10 cellular contexts compared by ENCODE assay signal in the genomic region with DNA sequence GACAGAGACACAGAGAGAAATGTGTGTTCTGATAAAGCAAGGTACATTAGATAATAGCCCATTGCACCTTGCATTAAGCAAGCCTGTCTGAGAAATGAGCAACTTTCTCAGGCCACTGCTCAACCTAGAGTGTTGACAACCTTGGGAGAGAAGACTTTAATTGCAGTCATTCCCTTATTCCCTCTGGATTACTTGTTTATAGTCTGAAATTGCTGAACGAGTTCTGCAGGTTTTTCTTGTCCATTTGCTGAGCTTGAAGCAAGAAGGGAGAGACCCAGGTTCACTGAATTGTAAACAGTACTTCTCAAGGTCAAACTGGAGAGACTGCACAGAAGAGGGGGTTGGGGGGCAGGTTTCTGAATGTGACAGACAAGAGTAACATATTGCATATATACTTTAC.
DNase-seq lines count a peak whose midpoint lies in the region; ATAC-seq and TF ChIP-seq lines count a peak whose summit lies in the region.
"Had no signal": no experiment of that assay in that cellular context is flagged by ENCODE, and none has a peak within 500 bp of the region (broad histone marks: within the 10 kb centered on the region; RNA-seq: fewer than 3 reads in every experiment).

No MANE protein-coding gene starts in this region.

- in situ Hi-C loops in T47D (cut with HindIII; ENCODE audit: low pct_unique_long_range_greater_than_20kb, low sequenced_read_pairs): no loop called here
- in situ Hi-C loops in transverse colon (cut with MboI; ENCODE audit: low pct_ligation_motif_present in 1 of 4, low pct_unique_long_range_greater_than_20kb in 1 of 4, low sequenced_read_pairs in 3 of 4): no loop called here

- H3K4me2 ChIP-seq in PC-3 (ENCODE audit: low read length): peak overlapping the region; percentile 44

- no peak overlapping the region for H3K4me3 ChIP-seq in PC-3 (ENCODE audit: low read length)
- no peak overlapping the region for H3K4me3 ChIP-seq in left lung
- no peak overlapping the region for H3K4me3 ChIP-seq in transverse colon

- H3F3A ChIP-seq in PC-3 (ENCODE audit: low read length, unreplicated experiment): no peaks in the 10 kb centered on the region

- no peak overlapping the region for H3K27ac Mint-ChIP-seq in MCF 10A (ENCODE audit: low read depth, unreplicated experiment)

- no peak for TF ChIP-seq EP300 in transverse colon (IDR thresholded peaks at IDR 0.05; ENCODE audit: low read depth)

- no peaks in the 10 kb centered on the region for H3K9me3 Mint-ChIP-seq in MCF 10A (ENCODE audit: unreplicated experiment)
- H3K9me3 Mint-ChIP-seq: brain had no signal

- H3K79me2 ChIP-seq in PC-3 (ENCODE audit: low read length): no peaks in the 10 kb centered on the region

- H3K27me3 Mint-ChIP-seq in MCF 10A (ENCODE audit: insufficient read depth, unreplicated experiment): no peaks in the 10 kb centered on the region

- POLR2A ChIA-PET in MCF 10A (lab: Yijun Ruan, JAX): no interaction called here
- POLR2A ChIA-PET in PC-3 (lab: Charles Lee; ENCODE audit: unreplicated experiment): interaction anchor here (0.5 to 0.7 kb wide), 2 partner anchors 27 to 1193 kb away, joined by 3 to 11 read pairs; no protein-coding TSS in a partner anchor

- H3K27ac ChIP-seq in PC-3 (ENCODE audit: low read length) (no peak overlapping the region), left lung (no peak overlapping the region), transverse colon (peak overlapping the region; percentile 76 to 82 (median 80))

- H2AFZ ChIP-seq in PC-3 (ENCODE audit: low read length): no peak overlapping the region

- no peak overlapping the region for H3K4me3 Mint-ChIP-seq in MCF 10A (ENCODE audit: unreplicated experiment)

- no peaks in the 10 kb centered on the region for H3K36me3 Mint-ChIP-seq in MCF 10A (ENCODE audit: insufficient read depth, unreplicated experiment)
- H3K36me3 Mint-ChIP-seq: brain had no signal

- H3K9me3 ChIP-seq in PC-3 (ENCODE audit: low read length): no peaks in the 10 kb centered on the region
- H3K9me3 ChIP-seq in left lung: no peaks in the 10 kb centered on the region
- H3K9me3 ChIP-seq in transverse colon: no peaks in the 10 kb centered on the region

- peaks cover 9% of the 10 kb centered on the region for H3K4me1 Mint-ChIP-seq in MCF 10A (ENCODE audit: insufficient read depth, unreplicated experiment)

- no peaks in the 10 kb centered on the region for H3K27me3 ChIP-seq in PC-3 (ENCODE audit: low read length)
- no peaks in the 10 kb centered on the region for H3K27me3 ChIP-seq in left lung
- no peaks in the 10 kb centered on the region for H3K27me3 ChIP-seq in transverse colon

- no peak for TF ChIP-seq POLR2A in transverse colon (IDR thresholded peaks at IDR 0.05)

- no peak overlapping the region for H3K9ac ChIP-seq in PC-3 (ENCODE audit: low read length)

- TF ChIP-seq CTCF in MCF 10A (IDR thresholded peaks at IDR 0.05; ENCODE audit: unreplicated experiment): no peak
- TF ChIP-seq CTCF in PC-3 (conservative IDR thresholded peaks at IDR 0.05; ENCODE audit: low read depth, low read length): no peak
- TF ChIP-seq CTCF in left lung (IDR thresholded peaks at IDR 0.05): no peak
- no peak for TF ChIP-seq CTCF in transverse colon (IDR thresholded peaks at IDR 0.05)

- 0 to 13% methylated on average over 1 of the region's 1 CpG for WGBS in transverse colon (ENCODE audit: low coverage in 1 of 2), 2 donors

- no TSS peak for BruUV-seq in MCF 10A (replicated peaks; lab: Mats Ljungman, UMichigan)
- no TSS peak for BruUV-seq in PC-3 (replicated peaks; lab: Mats Ljungman, UMichigan)

- DNase-seq in T47D (ENCODE audit: low read depth in 1 of 2, low spot score in 1 of 2): peak; percentile 23 to 93
- no peak for DNase-seq in MCF 10A (ENCODE audit: unreplicated experiment)
- peak; percentile 79 for DNase-seq in PC-3
- no peak for DNase-seq in left lung
- peak; percentile 29 for DNase-seq in transverse colon
- DNase-seq in C1 segment of cervical spinal cord (lab: John Stamatoyannopoulos, UW): no peak
- DNase-seq in iPS-NIHi7 (ENCODE audit: extremely low spot score): no peak
- DNase-seq: kidney glomerular epithelial cell had no signal

- intact Hi-C loops in MCF 10A (cut with micrococcal nuclease): no loop called here
- intact Hi-C loops in PC-3 (cut with micrococcal nuclease): no loop called here
- intact Hi-C loops in left lung (cut with DNase I): no loop called here
- intact Hi-C loops in transverse colon (cut with DNase I; ENCODE audit: low total_unique reads): no loop called here

- H3K36me3 ChIP-seq in PC-3 (ENCODE audit: low read depth, low read length) (no peaks in the 10 kb centered on the region), left lung (no peaks in the 10 kb centered on the region), transverse colon (no peaks in the 10 kb centered on the region)

- H3K4me1 ChIP-seq in PC-3 (ENCODE audit: insufficient read depth, low read length) (peaks cover 36% of the 10 kb centered on the region), left lung (peaks cover 0 to 47% of the 10 kb centered on the region in 2 donors), transverse colon (peaks cover 28 to 75% (median 51%) of the 10 kb centered on the region in 4 donors)

- H4K20me1 ChIP-seq in PC-3 (ENCODE audit: low read length): no peaks in the 10 kb centered on the region

- ATAC-seq in PC-3: peak; percentile 38
- peak; percentile 77 for ATAC-seq in left lung
- ATAC-seq in HG03520 (IDR thresholded peaks at IDR 0.05; ENCODE audit: unreplicated experiment): no peak

- CTCF ChIA-PET in MCF 10A (lab: Yijun Ruan, JAX) (no interaction called here), PC-3 (lab: Charles Lee) (no interaction called here)

- no peaks in the 10 kb centered on the region for H3K9me2 ChIP-seq in PC-3 (replicated peaks; ENCODE audit: low read length)

Comparison
In these comparisons a context has a peak if more than half of its experiments do, and no peak if none do; other contexts are left out.
1. DNase-seq: peak in T47D (2 of 2), PC-3 (single experiment) and transverse colon (single experiment); none in MCF 10A (single experiment), left lung (0 of 2), C1 segment of cervical spinal cord (0 of 14) and iPS-NIHi7 (single experiment).
2. H3K27ac ChIP-seq: peak in transverse colon (4 of 4); none in PC-3 (single experiment) and left lung (0 of 2).